ENCODE assay signal across 10 cellular contexts in genomic region chr19:42285988-42286348, GRCh38. TPM values are rescaled to one million over a fixed set of nuclear protein-coding genes. Genes with fewer than 3 reads are reported as not detected.
DNase-seq lines count a peak whose midpoint lies in the region; ATAC-seq and TF ChIP-seq lines count a peak whose summit lies in the region.
"Had no signal": no experiment of that assay in that cellular context is flagged by ENCODE, and none has a peak within 500 bp of the region (broad histone marks: within the 10 kb centered on the region; RNA-seq: fewer than 3 reads in every experiment).

No MANE protein-coding gene starts in this region.

- 8 to 18% methylated on average over 6 of the region's 6 CpGs for WGBS in aorta, 2 donors

- intact Hi-C loops in aorta (cut with DNase I) = no loop called here

- H3K9ac ChIP-seq in skeletal muscle tissue (ENCODE audit: low read depth in 1 of 3, low read length in 3 of 3) = peak overlapping the region; percentile 2 to 86 (median 21)

- peak overlapping the region; percentile 70; the same call in 1 of the 2 replicates for H3K4me3 ChIP-seq in GM12864 (ENCODE audit: low read depth, low read length)
- H3K4me3 ChIP-seq in foreskin fibroblast (ENCODE audit: low read depth in 1 of 2, low read length in 2 of 2) = peak overlapping the region; percentile 75 to 95
- H3K4me3 ChIP-seq in skeletal muscle tissue (ENCODE audit: low read length in 3 of 3) = peak overlapping the region; percentile 54 to 82 (median 81)
- no peak overlapping the region for H3K4me3 ChIP-seq in aorta (ENCODE audit: low read length in 2 of 2)

- H3K27ac ChIP-seq in VCaP (peak overlapping the region; percentile 82), skeletal muscle tissue (ENCODE audit: low read depth, low read length) (peak overlapping the region; percentile 75), aorta (ENCODE audit: low read depth in 1 of 2, low read length in 2 of 2) (no peak overlapping the region)
- H3K27ac ChIP-seq: HL-60 had no signal

- H3K9me3 ChIP-seq in skeletal muscle tissue (ENCODE audit: control insufficient read depth in 3 of 3, low read length in 3 of 3) = no peaks in the 10 kb centered on the region
- no peaks in the 10 kb centered on the region for H3K9me3 ChIP-seq in aorta (ENCODE audit: control insufficient read depth, low read length)

- no peak for DNase-seq in GM12864 (ENCODE audit: low read depth)
- DNase-seq in foreskin fibroblast = no peak
- DNase-seq in GM19240 (ENCODE audit: insufficient read length, low spot score) = no peak
- DNase-seq in aorta = no peak

- H3K36me3 ChIP-seq in skeletal muscle tissue (ENCODE audit: control insufficient read depth in 3 of 3, insufficient read depth in 3 of 3, low read length in 3 of 3) = peaks cover 31 to 36% (median 35%) of the 10 kb centered on the region in 3 donors
- H3K36me3 ChIP-seq in aorta (ENCODE audit: control insufficient read depth in 1 of 2, insufficient read depth in 2 of 2, low read length in 1 of 2) = peaks cover 0 to 10% of the 10 kb centered on the region in 2 donors

- ATAC-seq in HG02763 (IDR thresholded peaks at IDR 0.05; ENCODE audit: unreplicated experiment) = no peak
- ATAC-seq in GM21576 (IDR thresholded peaks at IDR 0.05; ENCODE audit: unreplicated experiment) = no peak
- no peak for ATAC-seq in aorta (ENCODE audit: low FRiP score)

- no peak for TF ChIP-seq CTCF in GM12864 (IDR thresholded peaks at IDR 0.05; ENCODE audit: low read depth, low read length, missing control alignments)
- TF ChIP-seq CTCF in VCaP (conservative IDR thresholded peaks at IDR 0.05) = no peak
- TF ChIP-seq CTCF in foreskin fibroblast (IDR thresholded peaks at IDR 0.05; ENCODE audit: low read depth, low read length) = no peak

- H3K27me3 ChIP-seq in skeletal muscle tissue (ENCODE audit: control insufficient read depth in 3 of 3, insufficient read depth in 3 of 3, low read length in 3 of 3) (no peaks in the 10 kb centered on the region), aorta (ENCODE audit: control insufficient read depth in 1 of 2, insufficient read depth in 2 of 2, low read length in 1 of 2) (no peaks in the 10 kb centered on the region)

- peaks cover 43 to 49% (median 43%) of the 10 kb centered on the region in 3 donors for H3K4me1 ChIP-seq in skeletal muscle tissue (ENCODE audit: control insufficient read depth in 3 of 3, insufficient read depth in 3 of 3, low read length in 3 of 3)
- peaks cover 0 to 3% of the 10 kb centered on the region in 2 donors for H3K4me1 ChIP-seq in aorta (ENCODE audit: control insufficient read depth in 1 of 2, insufficient read depth in 2 of 2, low read length in 2 of 2)

RNA-seq across cellular contexts. Expression of gene PRR19, which starts 16.0 kb away (rescaled TPM):
- total RNA-seq in skeletal muscle tissue (not detected), aorta (under 1 TPM; 0.23 to 0.45 TPM)
- polyA plus RNA-seq in aorta = not detected

RNA-seq across cellular contexts. Expression of gene PAFAH1B3, which starts 16.5 kb away (rescaled TPM):
- total RNA-seq in skeletal muscle tissue (29.2 TPM), aorta (1 to 10 TPM; 4.8 to 9.3 TPM)
- polyA plus RNA-seq in aorta = 1 to 10 TPM; 2.3 to 8.4 TPM

RNA-seq across cellular contexts. Expression of gene CIC, which starts 16.9 kb away (rescaled TPM):
- 10.4 TPM for total RNA-seq in skeletal muscle tissue
- total RNA-seq in aorta = 100 to 1,000 TPM; 103 to 104 TPM
- 10 to 100 TPM; 14.3 to 44.6 TPM for polyA plus RNA-seq in aorta

RNA-seq across cellular contexts. Expression of gene TMEM145, which starts 27.1 kb away (rescaled TPM):
- total RNA-seq in skeletal muscle tissue (0.52 TPM), aorta (not detected)
- polyA plus RNA-seq in aorta = not detected
- total RNA-seq: subcutaneous adipose tissue had no signal

RNA-seq across cellular contexts. Expression of gene ERF, which starts 31.0 kb away (rescaled TPM):
- total RNA-seq in skeletal muscle tissue (12.0 TPM), aorta (10 to 100 TPM; 74.9 to 99.5 TPM)
- 10 to 100 TPM; 19.7 to 44.2 TPM for polyA plus RNA-seq in aorta

Comparison
In these comparisons a context has a peak if more than half of its experiments do, and no peak if none do; other contexts are left out.
1. H3K4me3 ChIP-seq: peak in GM12864 (single experiment), foreskin fibroblast (2 of 2) and skeletal muscle tissue (3 of 3); none in aorta (0 of 2).
2. H3K27ac ChIP-seq: peak in VCaP (single experiment) and skeletal muscle tissue (single experiment); none in aorta (0 of 2).